ENCODE assay signal across 1 cellular context in genomic region chr2:151417650-151418049, GRCh38.
TF ChIP-seq lines count a peak whose summit lies in the region.

No MANE protein-coding gene starts in this region.

TF ChIP-seq in endothelial cell of umbilical vein, 7 proteins besides CTCF, POLR2A, EP300 and RAD21:
- no peak for TF ChIP-seq MAX (IDR thresholded peaks at IDR 0.05; ENCODE audit: insufficient read depth, insufficient read length)
- no peak for TF ChIP-seq MYC (IDR thresholded peaks at IDR 0.05; ENCODE audit: low read depth, low read length)
- TF ChIP-seq POLR2AphosphoS5 (IDR thresholded peaks at IDR 0.05; ENCODE audit: insufficient read depth, low read depth, low read length), result no peak
- no peak for TF ChIP-seq EZH2 (IDR thresholded peaks at IDR 0.05; ENCODE audit: borderline replicate concordance, low read depth, low read length, severe bottlenecking)
- TF ChIP-seq FOS (IDR thresholded peaks at IDR 0.05; ENCODE audit: borderline replicate concordance, insufficient read depth, low read length), result no peak
- TF ChIP-seq JUN (IDR thresholded peaks at IDR 0.05; ENCODE audit: borderline replicate concordance, insufficient read depth, insufficient read length, low read depth), result no peak
- no peak for TF ChIP-seq GATA2 (IDR thresholded peaks at IDR 0.05; ENCODE audit: insufficient read depth, insufficient read length, low read depth, low read length)
TF ChIP-seq in endothelial cell of umbilical vein: peak in this region for 0.
